Comparison of ENCODE assay signal across 19 cellular contexts in genomic region chr1:62142550-62142949, GRCh38. TPM values are rescaled to one million over a fixed set of nuclear protein-coding genes. Genes with fewer than 3 reads are reported as not detected.
DNase-seq lines count a peak whose midpoint lies in the region; ATAC-seq and TF ChIP-seq lines count a peak whose summit lies in the region.
"Had no signal": no experiment of that assay in that cellular context is flagged by ENCODE, and none has a peak within 500 bp of the region (broad histone marks: within the 10 kb centered on the region; RNA-seq: fewer than 3 reads in every experiment).

No MANE protein-coding gene starts in this region.

- H2BK15ac ChIP-seq in H9 (ENCODE audit: low read depth, low read length): no peak overlapping the region

- H3K79me1 ChIP-seq in H9 (ENCODE audit: insufficient read depth, low read depth, low read length, poor library complexity, severe bottlenecking): no peaks in the 10 kb centered on the region

- H3K4me2 ChIP-seq in H9 (ENCODE audit: insufficient read depth, insufficient read length, low read length): peak overlapping the region; percentile 30

- H3K23ac ChIP-seq in H9 (ENCODE audit: insufficient read length, low read depth, low read length): no peak overlapping the region

- no peak for ATAC-seq in natural killer cell treated with Interleukin-12 subunit alpha and Interleukin-12 subunit beta and Interleukin-15 and Interleukin-18, amount 100 ng/mL, for 72 hours
- ATAC-seq in HG03521 (IDR thresholded peaks at IDR 0.05; ENCODE audit: unreplicated experiment): no peak

- POLR2A ChIA-PET in A673 (lab: Charles Lee; ENCODE audit: low non-redundant PET): no interaction called here

- H3K36me3 ChIP-seq in A673 (ENCODE audit: insufficient read depth, low read length, poor library complexity, severe bottlenecking): no peaks in the 10 kb centered on the region
- H3K36me3 ChIP-seq: breast epithelium, neutrophil, upper lobe of left lung had no signal

- no peaks in the 10 kb centered on the region for H3K23me2 ChIP-seq in H9 (ENCODE audit: insufficient read length, low read depth, low read length, poor library complexity, severe bottlenecking)

- no TSS peak for BruUV-seq in A673 (replicated peaks; lab: Mats Ljungman, UMichigan)

- TF ChIP-seq CTCF in A673 (conservative IDR thresholded peaks at IDR 0.05; ENCODE audit: low read depth, low read length) (no peak), H9 (conservative IDR thresholded peaks at IDR 0.05) (no peak), chondrocyte (IDR thresholded peaks at IDR 0.05) (no peak)

- no peak overlapping the region for H3K9ac ChIP-seq in H9 (ENCODE audit: extremely low read depth, insufficient read length, low read length)

- H4K8ac ChIP-seq in H9 (replicated peaks; ENCODE audit: insufficient read length, low read depth, low read length): no peak overlapping the region

- H3K56ac ChIP-seq in H9 (ENCODE audit: insufficient read length, low read depth, low read length): no peak overlapping the region

- no peak overlapping the region for H2BK120ac ChIP-seq in H9 (ENCODE audit: low read depth, low read length, poor library complexity, severe bottlenecking)

- H3K27ac Mint-ChIP-seq in H9 (peak overlapping the region in 1 of 3 experiments; percentile 15; a peak in 2 of 7 replicates), chondrocyte (ENCODE audit: unreplicated experiment) (no peak overlapping the region)
- H3K27ac Mint-ChIP-seq in natural killer cell treated with Interleukin-12 subunit alpha and Interleukin-12 subunit beta and Interleukin-15 and Interleukin-18, amount 100 ng/mL, for 72 hours: no peak overlapping the region

- H3K27me3 Mint-ChIP-seq in H9 (ENCODE audit: low read depth): no peaks in the 10 kb centered on the region
- H3K27me3 Mint-ChIP-seq in chondrocyte (ENCODE audit: low read depth): no peaks in the 10 kb centered on the region
- H3K27me3 Mint-ChIP-seq in natural killer cell treated with Interleukin-12 subunit alpha and Interleukin-12 subunit beta and Interleukin-15 and Interleukin-18, amount 100 ng/mL, for 72 hours: no peaks in the 10 kb centered on the region

- peaks cover 12 to 15% of the 10 kb centered on the region in 2 experiments for H3K4me1 Mint-ChIP-seq in H9
- peaks cover 11% of the 10 kb centered on the region for H3K4me1 Mint-ChIP-seq in chondrocyte (ENCODE audit: low read depth)
- no peaks in the 10 kb centered on the region for H3K4me1 Mint-ChIP-seq in natural killer cell treated with Interleukin-12 subunit alpha and Interleukin-12 subunit beta and Interleukin-15 and Interleukin-18, amount 100 ng/mL, for 72 hours (ENCODE audit: low read depth in 2 of 2)
- H3K4me1 Mint-ChIP-seq: CD8-positive, alpha-beta memory T cell had no signal

- CTCF ChIA-PET in A673 (lab: Charles Lee): interaction anchor here (0.6 kb wide), 2 partner anchors 10 to 307 kb away, joined by 3 to 6 read pairs; no protein-coding TSS in a partner anchor

- no peak overlapping the region for H4K5ac ChIP-seq in H9 (ENCODE audit: insufficient read length, low read depth, low read length)

- H2BK12ac ChIP-seq in H9 (ENCODE audit: insufficient read length, low read depth, low read length): no peak overlapping the region

- no peak overlapping the region for H3T11ph ChIP-seq in H9 (ENCODE audit: low read length)

- DNase-seq in A673 (ENCODE audit: low spot score) (peak; percentile 28), H9 (peak; percentile 51), chondrocyte (ENCODE audit: low spot score) (no peak), left kidney (ENCODE audit: low read depth, low spot score) (peak; percentile 42), activated gamma-delta T cell (lab: John Stamatoyannopoulos, UW) (no peak)
- no peak for DNase-seq in natural killer cell treated with Interleukin-12 subunit alpha and Interleukin-12 subunit beta and Interleukin-15 and Interleukin-18, amount 100 ng/mL, for 72 hours (ENCODE audit: low spot score)
- no peak for DNase-seq in stimulated activated naive CD4-positive, alpha-beta T cell (lab: John Stamatoyannopoulos, UW)
- DNase-seq: activated CD4-positive, alpha-beta T cell treated with anti-CD3 and anti-CD28 coated beads for 1 hour; CD8-positive, alpha-beta memory T cell; MV-4-11; NCI-H1930; NK-92 treated with Interleukin-12 subunit alpha and Interleukin-12 subunit beta, amount 100 ng/mL, for 24 hours; stomach; upper lobe of left lung had no signal

- H3K4ac ChIP-seq in H9 (ENCODE audit: low read depth, low read length): no peak overlapping the region

- H3K9me3 Mint-ChIP-seq in H9 (no peaks in the 10 kb centered on the region), chondrocyte (ENCODE audit: low read depth) (no peaks in the 10 kb centered on the region)
- H3K9me3 Mint-ChIP-seq in natural killer cell treated with Interleukin-12 subunit alpha and Interleukin-12 subunit beta and Interleukin-15 and Interleukin-18, amount 100 ng/mL, for 72 hours: no peaks in the 10 kb centered on the region
- H3K9me3 Mint-ChIP-seq: CD8-positive, alpha-beta memory T cell had no signal

- no peak overlapping the region for H3K27ac ChIP-seq in A673 (ENCODE audit: low read depth, low read length, poor library complexity, severe bottlenecking)
- H3K27ac ChIP-seq in H9 (ENCODE audit: insufficient read length, low read depth, low read length): no peak overlapping the region
- H3K27ac ChIP-seq: breast epithelium, esophagus muscularis mucosa, neutrophil, stomach, upper lobe of left lung had no signal

- H3K14ac ChIP-seq in H9 (ENCODE audit: insufficient read depth, low read length): no peak overlapping the region

- H4K91ac ChIP-seq in H9 (ENCODE audit: insufficient read length, low read depth, low read length): no peak overlapping the region

- H2AFZ ChIP-seq in H9 (ENCODE audit: low read length): no peak overlapping the region

- intact Hi-C loops in A673 (cut with micrococcal nuclease; ENCODE audit: unreplicated experiment): no loop called here

- H3K9me3 ChIP-seq in A673 (ENCODE audit: low read depth, low read length, poor library complexity, severe bottlenecking): no peaks in the 10 kb centered on the region
- H3K9me3 ChIP-seq in H9 (ENCODE audit: control insufficient read depth, low read depth, low read length): no peaks in the 10 kb centered on the region
- H3K9me3 ChIP-seq: breast epithelium, esophagus muscularis mucosa, neutrophil, stomach, upper lobe of left lung had no signal

- H3K27me3 ChIP-seq in A673 (replicated peaks; ENCODE audit: insufficient read depth, low read depth, low read length, poor library complexity): no peaks in the 10 kb centered on the region
- no peaks in the 10 kb centered on the region for H3K27me3 ChIP-seq in H9 (ENCODE audit: insufficient read depth, low read length)
- H3K27me3 ChIP-seq: breast epithelium, esophagus muscularis mucosa, neutrophil, stomach, upper lobe of left lung had no signal

- H3K36me3 Mint-ChIP-seq in H9 (ENCODE audit: insufficient read depth in 1 of 3, low read depth in 3 of 3) (peaks cover 0 to 9% (median 7%) of the 10 kb centered on the region in 3 experiments; a peak in 5 of 7 replicates), chondrocyte (ENCODE audit: low read depth) (no peaks in the 10 kb centered on the region)
- no peaks in the 10 kb centered on the region for H3K36me3 Mint-ChIP-seq in natural killer cell treated with Interleukin-12 subunit alpha and Interleukin-12 subunit beta and Interleukin-15 and Interleukin-18, amount 100 ng/mL, for 72 hours

- H2BK20ac ChIP-seq in H9 (ENCODE audit: low read depth, low read length, poor library complexity, severe bottlenecking): no peak overlapping the region

- H3K4me1 ChIP-seq in A673 (ENCODE audit: insufficient read depth, low read length, poor library complexity, severe bottlenecking) (no peaks in the 10 kb centered on the region), H9 (ENCODE audit: insufficient read depth, low read length) (peaks cover 2% of the 10 kb centered on the region; the same call in 1 of the 2 replicates)
- H3K4me1 ChIP-seq: breast epithelium, esophagus muscularis mucosa had no signal

- no peaks in the 10 kb centered on the region for H4K20me1 ChIP-seq in H9 (ENCODE audit: control insufficient read depth, insufficient read depth, insufficient read length)

- no CpG with 5 or more reads among the region's 6 CpGs for WGBS in H9 (ENCODE audit: extremely low coverage, insufficient read length, low lambda C conversion rate)

- H2BK5ac ChIP-seq in H9 (ENCODE audit: insufficient read length, low read length): no peak overlapping the region

- no peak overlapping the region for H2AK5ac ChIP-seq in H9 (ENCODE audit: insufficient read length, low read length)

- no peak overlapping the region for H3K18ac ChIP-seq in H9 (ENCODE audit: insufficient read length, low read depth, low read length)

- H3K4me3 ChIP-seq in A673 (ENCODE audit: low read depth, low read length, poor library complexity, severe bottlenecking): no peak overlapping the region
- H3K4me3 ChIP-seq: breast epithelium, esophagus muscularis mucosa, stomach, upper lobe of left lung had no signal

- no peaks in the 10 kb centered on the region for H3K79me2 ChIP-seq in H9 (ENCODE audit: insufficient read depth, low read length)

- peak overlapping the region in 1 of 2 experiments; percentile 21; a peak in 2 of 5 replicates for H3K4me3 Mint-ChIP-seq in H9
- peak overlapping the region; percentile 29 for H3K4me3 Mint-ChIP-seq in chondrocyte (ENCODE audit: unreplicated experiment)
- H3K4me3 Mint-ChIP-seq in natural killer cell treated with Interleukin-12 subunit alpha and Interleukin-12 subunit beta and Interleukin-15 and Interleukin-18, amount 100 ng/mL, for 72 hours: no peak overlapping the region
- H3K4me3 Mint-ChIP-seq: CD8-positive, alpha-beta memory T cell had no signal

RNA-seq across cellular contexts. Expression of gene L1TD1, which starts 52.1 kb away (rescaled TPM):
- total RNA-seq in A673 (2021): not detected in 2 replicates
- total RNA-seq in H9 (2021): 422 and 423 TPM in 2 replicates
- 0.12 to 0.26 TPM (median 0.15 TPM) in 3 replicates for total RNA-seq in chondrocyte
- not detected for total RNA-seq in natural killer cell treated with Interleukin-12 subunit alpha and Interleukin-12 subunit beta and Interleukin-15 and Interleukin-18, amount 100 ng/mL, for 72 hours
- total RNA-seq: CD8-positive, alpha-beta memory T cell; H4 had no signal

Comparison
In these comparisons a context has a peak if more than half of its experiments do, and no peak if none do; other contexts are left out.
1. DNase-seq: peak in A673 (single experiment), H9 (single experiment) and left kidney (single experiment); none in chondrocyte (single experiment), natural killer cell treated with Interleukin-12 subunit alpha and Interleukin-12 subunit beta and Interleukin-15 and Interleukin-18, amount 100 ng/mL, for 72 hours (single experiment), activated gamma-delta T cell (single experiment) and stimulated activated naive CD4-positive, alpha-beta T cell (0 of 6).
2. RNA of gene L1TD1, which starts 52.1 kb away (total RNA-seq): 422 to 423 TPM in H9; 0.12 to 0.26 TPM in chondrocyte, not detected in natural killer cell treated with Interleukin-12 subunit alpha and Interleukin-12 subunit beta and Interleukin-15 and Interleukin-18, amount 100 ng/mL, for 72 hours and not detected in A673; every median in the first group is over 100 times any median in the second.